ENCODE assay signal across 1 cellular context in genomic region chr11:34236572-34236971, GRCh38.
TF ChIP-seq lines count a peak whose summit lies in the region.

No MANE protein-coding gene starts in this region.

TF ChIP-seq in H1, 55 proteins besides CTCF, POLR2A, EP300 and RAD21 (continued from another document):
- TF ChIP-seq YY1 (IDR thresholded peaks at IDR 0.05; ENCODE audit: low read depth, low read length) = no peak
- no peak for TF ChIP-seq EZH2 (IDR thresholded peaks at IDR 0.05; ENCODE audit: low read depth, low read length, severe bottlenecking)
- no peak for TF ChIP-seq HDAC2 (IDR thresholded peaks at IDR 0.05; ENCODE audit: borderline replicate concordance in 1 of 2, low read depth in 2 of 2, low read length in 2 of 2)
- TF ChIP-seq SAP30 (IDR thresholded peaks at IDR 0.05; ENCODE audit: insufficient read depth, insufficient replicate concordance, low read length) = no peak
- TF ChIP-seq SIRT6 (IDR thresholded peaks at IDR 0.05; ENCODE audit: low read length) = no peak
- TF ChIP-seq CTBP2 (IDR thresholded peaks at IDR 0.05; ENCODE audit: borderline replicate concordance, insufficient read depth, insufficient read length, low read length) = no peak
- TF ChIP-seq TEAD4 (IDR thresholded peaks at IDR 0.05; ENCODE audit: low read depth, low read length) = no peak
- TF ChIP-seq CHD2 (IDR thresholded peaks at IDR 0.05; ENCODE audit: low read length) = no peak
- no peak for TF ChIP-seq POLR2AphosphoS5 (IDR thresholded peaks at IDR 0.05; ENCODE audit: low read depth, low read length)
- TF ChIP-seq CHD1 (IDR thresholded peaks at IDR 0.05; ENCODE audit: low read depth, low read length) = no peak
